In genomic region chr14:35404246-35404495, GRCh38 we compare ENCODE assay signal across 8 cellular contexts. TPM values are rescaled to one million over a fixed set of nuclear protein-coding genes. Genes with fewer than 3 reads are reported as not detected.
A peak's percentile ranks its signal among the peaks of the same experiment; 100 is the strongest.
DNase-seq lines count a peak whose midpoint lies in the region; ATAC-seq and TF ChIP-seq lines count a peak whose summit lies in the region.

No MANE protein-coding gene starts in this region.

- DNase-seq in SJSA1 (ENCODE audit: low read depth in 1 of 2, low spot score in 2 of 2) (no peak), fibroblast of pulmonary artery (ENCODE audit: low read depth) (no peak), NCI-H2196 (lab: John Stamatoyannopoulos, UW; ENCODE audit: unreplicated experiment) (no peak), SW480 (ENCODE audit: low spot score) (no peak), DMS114 treated with DMSO at 0.1 percent for 48 hours (lab: John Stamatoyannopoulos, UW; ENCODE audit: unreplicated experiment) (no peak)

- H3K4me3 ChIP-seq in SJSA1 (peak overlapping the region; percentile 93), fibroblast of pulmonary artery (replicated peaks; ENCODE audit: low read depth, low read length) (peak overlapping the region; percentile 97), skin epidermis (peak overlapping the region; percentile 73 to 90 (median 83))

- TF ChIP-seq CTCF in fibroblast of pulmonary artery (IDR thresholded peaks at IDR 0.05; ENCODE audit: low read length, missing control alignments): no peak

- peaks cover 33% of the 10 kb centered on the region for H3K4me1 ChIP-seq in SJSA1 (replicated peaks)

- ATAC-seq in GM21723 (IDR thresholded peaks at IDR 0.05; ENCODE audit: unreplicated experiment) (peak; percentile 10), HG03520 (IDR thresholded peaks at IDR 0.05; ENCODE audit: unreplicated experiment) (no peak)

- no peaks in the 10 kb centered on the region for H3K9me3 ChIP-seq in SJSA1 (replicated peaks)

- no peaks in the 10 kb centered on the region for H3K27me3 ChIP-seq in SJSA1 (replicated peaks)

- peaks cover 49% of the 10 kb centered on the region for H3K36me3 ChIP-seq in SJSA1

- peak overlapping the region; percentile 93 for H3K27ac ChIP-seq in SJSA1
- peak overlapping the region; percentile 90 to 100 (median 100) for H3K27ac ChIP-seq in skin epidermis

RNA-seq across cellular contexts. Expression of gene NFKBIA, which starts 0.4 kb away (rescaled TPM):
- 115 and 172 TPM in 2 replicates for total RNA-seq in SJSA1 (2014; rRNA removed; shearing (Covaris generic))
